ENCODE assay signal across 20 cellular contexts in the genomic region with DNA sequence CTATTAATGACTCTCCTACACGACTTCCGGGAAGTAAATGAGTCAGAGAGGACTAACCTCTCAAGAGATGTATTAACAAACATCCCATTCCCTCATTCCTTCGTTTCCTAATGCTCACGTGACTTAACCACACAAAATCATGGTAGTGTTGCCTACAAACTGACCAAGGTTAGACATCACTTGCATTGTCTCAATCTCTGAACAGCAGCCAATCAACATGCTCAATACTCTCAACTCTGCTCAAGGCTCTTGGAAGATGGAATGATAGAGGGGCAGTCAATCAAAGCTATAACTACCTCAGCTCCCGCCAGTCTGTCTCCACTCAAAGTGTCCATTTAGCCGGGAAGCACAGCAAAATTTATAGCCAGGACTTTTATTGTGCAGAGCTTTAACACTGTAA.
DNase-seq lines count a peak whose midpoint lies in the region; TF ChIP-seq lines count a peak whose summit lies in the region.
"Had no signal": no experiment of that assay in that cellular context is flagged by ENCODE, and none has a peak within 500 bp of the region (broad histone marks: within the 10 kb centered on the region; RNA-seq: fewer than 3 reads in every experiment).

No MANE protein-coding gene starts in this region.

- H3K4me3 Mint-ChIP-seq in MCF 10A (ENCODE audit: unreplicated experiment), result no peak overlapping the region
- H3K4me3 Mint-ChIP-seq: activated CD4-positive, alpha-beta memory T cell treated with anti-CD3 and anti-CD28 coated beads, Interleukin-2, amount 10 ng/mL, durations not matched to agents 7 days and 5 days; activated T-cell treated with anti-CD3 and anti-CD28 coated beads, Interleukin-2, amount 50 U/mL, for 72 hours; CD8-positive, alpha-beta memory T cell; endodermal cell; naive thymus-derived CD8-positive, alpha-beta T cell had no signal

- H3K36me3 ChIP-seq in breast epithelium, result no peaks in the 10 kb centered on the region
- no peaks in the 10 kb centered on the region for H3K36me3 ChIP-seq in fibroblast of lung (ENCODE audit: control insufficient read depth, insufficient read depth, low read length)
- H3K36me3 ChIP-seq in vagina, result no peaks in the 10 kb centered on the region
- no peaks in the 10 kb centered on the region for H3K36me3 ChIP-seq in OCI-LY7 (ENCODE audit: insufficient read depth, low read length)
- H3K36me3 ChIP-seq: uterus had no signal

- H3K4me1 ChIP-seq in breast epithelium (no peaks in the 10 kb centered on the region), fibroblast of lung (ENCODE audit: control insufficient read depth, extremely low read depth, insufficient read depth, low read length) (no peaks in the 10 kb centered on the region), vagina (peaks cover 9% of the 10 kb centered on the region), OCI-LY7 (ENCODE audit: insufficient read depth, low read length, poor library complexity, severe bottlenecking) (no peaks in the 10 kb centered on the region)
- H3K4me1 ChIP-seq: uterus had no signal

- H3K4me3 ChIP-seq in breast epithelium (no peak overlapping the region), fibroblast of lung (replicated peaks in 1 of 4; ENCODE audit: control extremely low read depth in 1 of 4, insufficient read depth in 1 of 4, low read depth in 3 of 4, low read length in 4 of 4) (no peak overlapping the region), vagina (no peak overlapping the region), OCI-LY7 (ENCODE audit: low read depth, low read length, poor library complexity, severe bottlenecking) (no peak overlapping the region)
- H3K4me3 ChIP-seq: lung, uterus had no signal

- no peak overlapping the region for H2AFZ ChIP-seq in fibroblast of lung (ENCODE audit: low read length)
- no peak overlapping the region for H2AFZ ChIP-seq in OCI-LY7 (ENCODE audit: low read length)

- intact Hi-C loops in MCF 10A (cut with micrococcal nuclease) (no loop called here), breast epithelium (cut with DNase I; ENCODE audit: low total_unique reads) (no loop called here), vagina (cut with DNase I) (no loop called here), OCI-LY7 (cut with micrococcal nuclease; ENCODE audit: unreplicated experiment) (no loop called here)

- no peaks in the 10 kb centered on the region for H3K36me3 Mint-ChIP-seq in MCF 10A (ENCODE audit: insufficient read depth, unreplicated experiment)
- H3K36me3 Mint-ChIP-seq: CD8-positive, alpha-beta memory T cell; naive thymus-derived CD8-positive, alpha-beta T cell had no signal

- H3K9me3 Mint-ChIP-seq in MCF 10A (ENCODE audit: unreplicated experiment), result peaks cover 7% of the 10 kb centered on the region
- H3K9me3 Mint-ChIP-seq: activated CD4-positive, alpha-beta memory T cell treated with anti-CD3 and anti-CD28 coated beads, Interleukin-2, amount 10 ng/mL, durations not matched to agents 7 days and 5 days; activated T-cell treated with anti-CD3 and anti-CD28 coated beads, Interleukin-2, amount 50 U/mL, for 72 hours; CD8-positive, alpha-beta memory T cell; endodermal cell had no signal

- H3K9me2 ChIP-seq in OCI-LY7 (ENCODE audit: insufficient read depth, low read length), result no peaks in the 10 kb centered on the region

- peak; percentile 34 for DNase-seq in MCF 10A (ENCODE audit: unreplicated experiment)
- no peak for DNase-seq in breast epithelium (ENCODE audit: low spot score in 2 of 2)
- DNase-seq in NCI-H69 (lab: John Stamatoyannopoulos, UW), result peak; percentile 73
- DNase-seq in fibroblast of lung (ENCODE audit: low read depth in 2 of 2), result peak; percentile 25 to 29
- no peak for DNase-seq in vagina (ENCODE audit: extremely low spot score in 2 of 2)
- DNase-seq in OCI-LY7 (ENCODE audit: low spot score), result no peak
- DNase-seq in stimulated activated CD4-positive, alpha-beta T cell treated with anti-CD3 and anti-CD28 coated beads, Interleukin-15, amount 100 ng/mL, for 24 hours, result no peak
- DNase-seq in HT-29 (ENCODE audit: low spot score), result no peak
- DNase-seq: activated CD4-positive, alpha-beta memory T cell treated with anti-CD3 and anti-CD28 coated beads, Interleukin-2, amount 10 ng/mL, durations not matched to agents 7 days and 5 days; activated T-cell treated with anti-CD3 and anti-CD28 coated beads, Interleukin-2, amount 50 U/mL, for 72 hours; CD8-positive, alpha-beta memory T cell; endodermal cell; naive thymus-derived CD8-positive, alpha-beta T cell; NCI-H2029 treated with DMSO at 0.1 percent for 48 hours; NCI-H526; stimulated activated CD4-positive, alpha-beta T cell treated with anti-CD3 and anti-CD28 coated beads, Interleukin-12 subunit alpha, Interleukin-12 subunit beta, amount 100 ng/mL, for 4 hours; stimulated activated naive CD4-positive, alpha-beta T cell; uterus had no signal

- H3K9me3 ChIP-seq in breast epithelium (no peaks in the 10 kb centered on the region), fibroblast of lung (ENCODE audit: control insufficient read depth, insufficient read depth, low read depth, low read length) (no peaks in the 10 kb centered on the region), vagina (no peaks in the 10 kb centered on the region), OCI-LY7 (ENCODE audit: low read length) (no peaks in the 10 kb centered on the region)
- H3K9me3 ChIP-seq: uterus had no signal

- H4K20me1 ChIP-seq in fibroblast of lung (ENCODE audit: control insufficient read depth, extremely low read depth, insufficient read depth, low read length) (no peaks in the 10 kb centered on the region), OCI-LY7 (ENCODE audit: insufficient read depth, low read length) (no peaks in the 10 kb centered on the region)

- H3K27me3 Mint-ChIP-seq in MCF 10A (ENCODE audit: insufficient read depth, unreplicated experiment), result no peaks in the 10 kb centered on the region
- H3K27me3 Mint-ChIP-seq: activated CD4-positive, alpha-beta memory T cell treated with anti-CD3 and anti-CD28 coated beads, Interleukin-2, amount 10 ng/mL, durations not matched to agents 7 days and 5 days; naive thymus-derived CD8-positive, alpha-beta T cell; progenitor cell of endocrine pancreas had no signal

- no peak overlapping the region for H3K27ac Mint-ChIP-seq in MCF 10A (ENCODE audit: low read depth, unreplicated experiment)
- H3K27ac Mint-ChIP-seq: activated CD4-positive, alpha-beta memory T cell treated with anti-CD3 and anti-CD28 coated beads, Interleukin-2, amount 10 ng/mL, durations not matched to agents 7 days and 5 days; activated T-cell treated with anti-CD3 and anti-CD28 coated beads, Interleukin-2, amount 50 U/mL, for 72 hours; CD8-positive, alpha-beta memory T cell; endodermal cell; naive thymus-derived CD8-positive, alpha-beta T cell; progenitor cell of endocrine pancreas had no signal

- H3K27ac ChIP-seq in breast epithelium, result peak overlapping the region in 1 of 2 donors; percentile 77
- no peak overlapping the region for H3K27ac ChIP-seq in fibroblast of lung (ENCODE audit: insufficient read depth, low read length)
- peak overlapping the region; percentile 31 for H3K27ac ChIP-seq in vagina
- no peak overlapping the region for H3K27ac ChIP-seq in OCI-LY7 (ENCODE audit: low read depth, low read length, poor library complexity, severe bottlenecking)

- TF ChIP-seq POLR2A in breast epithelium (IDR thresholded peaks at IDR 0.05) (no peak), vagina (IDR thresholded peaks at IDR 0.05) (no peak)

- POLR2A ChIA-PET in MCF 10A (lab: Yijun Ruan, JAX) (no interaction called here), OCI-LY7 (lab: Charles Lee) (interaction anchor here (0.6 to 0.7 kb wide), 4 partner anchors 159 to 1609 kb away, joined by 3 to 7 read pairs (median 4); no protein-coding TSS in a partner anchor)

- H3K4me2 ChIP-seq in fibroblast of lung (ENCODE audit: extremely low read depth, insufficient read depth, low read length) (no peak overlapping the region), OCI-LY7 (ENCODE audit: low read length) (no peak overlapping the region)

- BruUV-seq in MCF 10A (replicated peaks; lab: Mats Ljungman, UMichigan) (no TSS peak), OCI-LY7 (replicated peaks; lab: Mats Ljungman, UMichigan) (no TSS peak)

- TF ChIP-seq CTCF in MCF 10A (IDR thresholded peaks at IDR 0.05; ENCODE audit: unreplicated experiment), result no peak
- TF ChIP-seq CTCF in breast epithelium (IDR thresholded peaks at IDR 0.05), result no peak
- no peak for TF ChIP-seq CTCF in fibroblast of lung (conservative IDR thresholded peaks at IDR 0.05 in 1 of 2, IDR thresholded peaks at IDR 0.05 in 1 of 2; ENCODE audit: low read depth in 1 of 2, low read length in 2 of 2)
- no peak for TF ChIP-seq CTCF in vagina (IDR thresholded peaks at IDR 0.05)
- no peak for TF ChIP-seq CTCF in OCI-LY7 (conservative IDR thresholded peaks at IDR 0.05; ENCODE audit: low read length)

- H3K79me2 ChIP-seq in fibroblast of lung (ENCODE audit: control insufficient read depth, insufficient read depth, low read length) (no peaks in the 10 kb centered on the region), OCI-LY7 (ENCODE audit: insufficient read depth, low read depth, low read length) (no peaks in the 10 kb centered on the region)

- CTCF ChIA-PET in MCF 10A (lab: Yijun Ruan, JAX), result interaction anchor here (0.7 kb wide), 1 partner anchor 14 kb away, joined by 3 read pairs; no protein-coding TSS in a partner anchor
- CTCF ChIA-PET in OCI-LY7 (lab: Charles Lee; ENCODE audit: unreplicated experiment), result no interaction called here

- H3K4me1 Mint-ChIP-seq in MCF 10A (ENCODE audit: insufficient read depth, unreplicated experiment), result peaks cover 33% of the 10 kb centered on the region
- H3K4me1 Mint-ChIP-seq: endodermal cell; naive thymus-derived CD8-positive, alpha-beta T cell had no signal

- H3K27me3 ChIP-seq in breast epithelium (no peaks in the 10 kb centered on the region), fibroblast of lung (ENCODE audit: control insufficient read depth, insufficient read depth, low read length) (no peaks in the 10 kb centered on the region), vagina (no peaks in the 10 kb centered on the region)
- H3K27me3 ChIP-seq: uterus had no signal

- no peak overlapping the region for H3K9ac ChIP-seq in fibroblast of lung (ENCODE audit: insufficient read depth, low read length)

Comparison
In these comparisons a context has a peak if more than half of its experiments do, and no peak if none do; other contexts are left out.
1. DNase-seq: peak in MCF 10A (single experiment), NCI-H69 (single experiment) and fibroblast of lung (2 of 2); none in breast epithelium (0 of 2), vagina (0 of 2), OCI-LY7 (single experiment), stimulated activated CD4-positive, alpha-beta T cell treated with anti-CD3 and anti-CD28 coated beads, Interleukin-15, amount 100 ng/mL, for 24 hours (single experiment) and HT-29 (single experiment).